21 cellular contexts compared by ENCODE assay signal in the genomic region with DNA sequence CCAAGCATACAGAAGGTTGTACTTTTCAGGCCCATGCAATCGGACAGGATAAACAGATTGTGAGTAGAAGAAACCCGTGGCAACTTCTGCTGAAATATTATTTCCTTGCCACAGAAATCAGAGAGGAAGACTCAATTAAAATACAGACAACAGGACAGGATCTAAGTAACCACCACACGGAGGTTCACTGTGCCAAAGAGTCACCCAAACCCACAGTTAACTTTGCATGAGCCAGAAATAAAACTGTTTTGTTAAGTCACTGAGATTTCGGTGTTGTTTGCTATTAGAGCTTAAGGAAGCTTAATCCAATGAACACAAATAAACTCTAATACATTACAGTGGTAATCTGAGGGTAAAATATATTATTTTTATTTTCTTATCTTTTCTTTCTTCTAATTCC.
"Had no signal": no experiment of that assay in that cellular context is flagged by ENCODE, and none has a peak within 500 bp of the region (broad histone marks: within the 10 kb centered on the region; RNA-seq: fewer than 3 reads in every experiment).

No MANE protein-coding gene starts in this region.

- H3K4me3 Mint-ChIP-seq: activated CD4-positive, alpha-beta T cell treated with anti-CD3 and anti-CD28 coated beads for 36 hours; activated naive CD4-positive, alpha-beta T cell treated with anti-CD3 and anti-CD28 coated beads for 36 hours; activated T-cell treated with anti-CD3 and anti-CD28 coated beads, Interleukin-2, amount 50 U/mL, for 4 hours; dendritic cell treated with granulocyte-macrophage colony-stimulating factor and Interleukin-4, amounts not matched to agents 40 ng/mL and 50 ng/mL, for 4 days; naive thymus-derived CD8-positive, alpha-beta T cell; stimulated activated effector memory CD8-positive, alpha-beta T cell treated with anti-CD3 and anti-CD28 coated beads, Interleukin-12 subunit alpha, Interleukin-12 subunit beta, amount 100 ng/mL, for 72 hours had no signal

- H3K9me3 Mint-ChIP-seq: activated naive CD4-positive, alpha-beta T cell treated with anti-CD3 and anti-CD28 coated beads for 36 hours; activated T-cell treated with anti-CD3 and anti-CD28 coated beads, Interleukin-2, amount 50 U/mL, for 4 hours; dendritic cell treated with granulocyte-macrophage colony-stimulating factor and Interleukin-4, amounts not matched to agents 40 ng/mL and 50 ng/mL, for 4 days; stimulated activated effector memory CD8-positive, alpha-beta T cell treated with anti-CD3 and anti-CD28 coated beads, Interleukin-12 subunit alpha, Interleukin-12 subunit beta, amount 100 ng/mL, for 72 hours had no signal

- H3K27ac Mint-ChIP-seq: activated CD4-positive, alpha-beta T cell treated with anti-CD3 and anti-CD28 coated beads for 36 hours; activated naive CD4-positive, alpha-beta T cell treated with anti-CD3 and anti-CD28 coated beads for 36 hours; dendritic cell treated with granulocyte-macrophage colony-stimulating factor and Interleukin-4, amounts not matched to agents 40 ng/mL and 50 ng/mL, for 4 days; stimulated activated effector memory CD8-positive, alpha-beta T cell treated with anti-CD3 and anti-CD28 coated beads, Interleukin-12 subunit alpha, Interleukin-12 subunit beta, amount 100 ng/mL, for 72 hours had no signal

- ATAC-seq: activated CD4-positive, alpha-beta T cell treated with anti-CD3 and anti-CD28 coated beads for 36 hours; activated T-cell treated with anti-CD3 and anti-CD28 coated beads, Interleukin-2, amount 50 U/mL, for 4 hours; body of pancreas; left lobe of liver; lower lobe of right lung; naive thymus-derived CD8-positive, alpha-beta T cell; sciatic nerve; stimulated activated effector memory CD8-positive, alpha-beta T cell treated with anti-CD3 and anti-CD28 coated beads, Interleukin-12 subunit alpha, Interleukin-12 subunit beta, amount 100 ng/mL, for 72 hours had no signal

- DNase-seq: activated CD4-positive, alpha-beta T cell treated with anti-CD3 and anti-CD28 coated beads for 36 hours; activated CD4-positive, alpha-beta T cell treated with anti-CD3 and anti-CD28 coated beads, Interleukin-2, amount 50 U/mL, for 4 hours; activated CD8-positive, alpha-beta memory T cell treated with anti-CD3 and anti-CD28 coated beads, Interleukin-2, amount 50 U/mL, for 48 hours; activated effector memory CD4-positive, alpha-beta T cell treated with Interleukin-2 at 50 U/mL for 16 hours; activated naive CD4-positive, alpha-beta T cell treated with anti-CD3 and anti-CD28 coated beads for 36 hours; activated T-cell treated with anti-CD3 and anti-CD28 coated beads, Interleukin-2, amount 50 U/mL, for 4 hours; anterior cingulate cortex; body of pancreas; effector CD4-positive, alpha-beta T cell; erythroblast; foreskin fibroblast; kidney; lower lobe of right lung; naive thymus-derived CD8-positive, alpha-beta T cell; small intestine; stimulated activated CD4-positive, alpha-beta T cell treated with anti-CD3 and anti-CD28 coated beads, Interleukin-2, amount 100 ng/mL, for 24 hours; transverse colon had no signal

- H3K27me3 Mint-ChIP-seq: activated CD4-positive, alpha-beta T cell treated with anti-CD3 and anti-CD28 coated beads for 36 hours; dendritic cell treated with granulocyte-macrophage colony-stimulating factor and Interleukin-4, amounts not matched to agents 40 ng/mL and 50 ng/mL, for 4 days; naive thymus-derived CD8-positive, alpha-beta T cell had no signal
